26 cellular contexts compared by ENCODE assay signal in genomic region chr17:18107061-18107460, GRCh38.
"Had no signal": no experiment of that assay in that cellular context is flagged by ENCODE, and none has a peak within 500 bp of the region (broad histone marks: within the 10 kb centered on the region; RNA-seq: fewer than 3 reads in every experiment).

No MANE protein-coding gene starts in this region.

- ATAC-seq: left cardiac atrium; left lobe of liver; lower lobe of right lung; natural killer cell; pancreas; right cardiac atrium; sciatic nerve; stimulated activated naive CD8-positive, alpha-beta T cell treated with anti-CD3 and anti-CD28 coated beads, Interleukin-15, amount 100 ng/mL, for 72 hours had no signal

- H3K36me3 ChIP-seq: prostate gland, transverse colon had no signal

- H3K4me3 Mint-ChIP-seq: mesothelial cell of epicardium; naive B cell; natural killer cell; stimulated activated naive CD8-positive, alpha-beta T cell treated with anti-CD3 and anti-CD28 coated beads, Interleukin-15, amount 100 ng/mL, for 72 hours had no signal

- H3K27me3 Mint-ChIP-seq: naive B cell; stimulated activated naive CD8-positive, alpha-beta T cell treated with anti-CD3 and anti-CD28 coated beads, Interleukin-15, amount 100 ng/mL, for 72 hours had no signal

- H3K4me1 Mint-ChIP-seq: natural killer cell; stimulated activated naive CD8-positive, alpha-beta T cell treated with anti-CD3 and anti-CD28 coated beads, Interleukin-15, amount 100 ng/mL, for 72 hours had no signal

- H3K4me3 ChIP-seq: hepatocyte, lower lobe of right lung, pancreas, prostate gland, skin epidermis, transverse colon, upper lobe of left lung, vagina had no signal

- H3K4me1 ChIP-seq: lower lobe of right lung, pancreas, prostate gland, transverse colon, upper lobe of left lung, vagina had no signal

- H3K27ac ChIP-seq: hepatocyte, lower lobe of right lung, pancreas, prostate gland, transverse colon, upper lobe of left lung, vagina had no signal

- DNase-seq: kidney glomerular epithelial cell; left cardiac atrium; lower lobe of right lung; mammary epithelial cell; mesendoderm; naive B cell; natural killer cell; pancreas; posterior cingulate gyrus; retina; right cardiac atrium; stimulated activated CD4-positive, alpha-beta T cell treated with anti-CD3 and anti-CD28 coated beads, Interleukin-12 subunit alpha, Interleukin-12 subunit beta, amount 100 ng/mL, for 4 hours; stimulated activated CD4-positive, alpha-beta T cell treated with anti-CD3 and anti-CD28 coated beads, Interleukin-15, amount 100 ng/mL, for 24 hours; stimulated activated CD4-positive, alpha-beta T cell treated with anti-CD3 and anti-CD28 coated beads, Interleukin-2, amount 100 ng/mL, for 24 hours; stimulated activated CD4-positive, alpha-beta T cell treated with anti-CD3 and anti-CD28 coated beads, Interleukin-4, amount 100 ng/mL, for 1 hour; stimulated activated naive CD4-positive, alpha-beta T cell treated with Interleukin-2 at 50 U/mL for 16 hours; stimulated activated naive CD8-positive, alpha-beta T cell treated with anti-CD3 and anti-CD28 coated beads, Interleukin-15, amount 100 ng/mL, for 72 hours; transverse colon had no signal

- H3K9me3 Mint-ChIP-seq: mesothelial cell of epicardium; naive B cell; natural killer cell; stimulated activated naive CD8-positive, alpha-beta T cell treated with anti-CD3 and anti-CD28 coated beads, Interleukin-15, amount 100 ng/mL, for 72 hours had no signal

- H3K27ac Mint-ChIP-seq: mesothelial cell of epicardium had no signal

- H3K36me3 Mint-ChIP-seq: mesothelial cell of epicardium, naive B cell, natural killer cell had no signal

- H3K27me3 ChIP-seq: hepatocyte, pancreas, transverse colon, upper lobe of left lung, vagina had no signal

- H3K9me3 ChIP-seq: lower lobe of right lung, pancreas, prostate gland, transverse colon, upper lobe of left lung, vagina had no signal
